25 cellular contexts compared by ENCODE assay signal in genomic region chr16:17251496-17251895, GRCh38.
DNase-seq lines count a peak whose midpoint lies in the region; ATAC-seq and TF ChIP-seq lines count a peak whose summit lies in the region.
"Had no signal": no experiment of that assay in that cellular context is flagged by ENCODE, and none has a peak within 500 bp of the region (broad histone marks: within the 10 kb centered on the region; RNA-seq: fewer than 3 reads in every experiment).

No MANE protein-coding gene starts in this region.

- no peaks in the 10 kb centered on the region for H3K27me3 Mint-ChIP-seq in neural progenitor cell (ENCODE audit: insufficient read depth, low read depth)
- H3K27me3 Mint-ChIP-seq: activated CD4-positive, alpha-beta T cell treated with anti-CD3 and anti-CD28 coated beads, Interleukin-2, amount 10 ng/mL, durations not matched to agents 24 days and 14 days; activated T-cell treated with anti-CD3 and anti-CD28 coated beads, Interleukin-2, amount 50 U/mL, for 24 hours; IgD-negative memory B cell had no signal

- H3K9me2 ChIP-seq in HCT116 (ENCODE audit: insufficient read depth) (no peaks in the 10 kb centered on the region), OCI-LY7 (ENCODE audit: insufficient read depth, low read length) (no peaks in the 10 kb centered on the region)

- no peaks in the 10 kb centered on the region for H3K4me1 ChIP-seq in HCT116 (ENCODE audit: control insufficient read depth in 1 of 2, insufficient read depth in 2 of 2, low read length in 2 of 2)
- peaks cover 34% of the 10 kb centered on the region for H3K4me1 ChIP-seq in OCI-LY7 (ENCODE audit: insufficient read depth, low read length, poor library complexity, severe bottlenecking)
- no peaks in the 10 kb centered on the region for H3K4me1 ChIP-seq in neural progenitor cell
- H3K4me1 ChIP-seq: lower lobe of right lung, tibial artery had no signal

- peak in 2 of 3 experiments; percentile 17 to 26; a peak in 2 of 6 replicates for TF ChIP-seq CTCF in HCT116 (IDR thresholded peaks at IDR 0.05 in 2 of 3, conservative IDR thresholded peaks at IDR 0.05 in 1 of 3; ENCODE audit: borderline replicate concordance in 1 of 3, insufficient read depth in 1 of 3, low read depth in 2 of 3, low read length in 2 of 3)
- peak; percentile 69 for TF ChIP-seq CTCF in OCI-LY7 (conservative IDR thresholded peaks at IDR 0.05; ENCODE audit: low read length)
- no peak for TF ChIP-seq CTCF in neural progenitor cell (IDR thresholded peaks at IDR 0.05)
- no peak for TF ChIP-seq CTCF in GM13976 (IDR thresholded peaks at IDR 0.05; ENCODE audit: borderline replicate concordance, control extremely low read depth, extremely low read depth, insufficient read depth, missing control alignments)

- intact Hi-C loops in HCT116 (cut with micrococcal nuclease) (no loop called here), OCI-LY7 (cut with micrococcal nuclease; ENCODE audit: unreplicated experiment) (no loop called here)

- no peak overlapping the region for H3K4me3 ChIP-seq in HCT116 (replicated peaks in 1 of 2; ENCODE audit: low read depth in 1 of 2, low read length in 2 of 2)
- peak overlapping the region; percentile 16 for H3K4me3 ChIP-seq in OCI-LY7 (ENCODE audit: low read depth, low read length, poor library complexity, severe bottlenecking)
- H3K4me3 ChIP-seq in neural progenitor cell, result no peak overlapping the region
- H3K4me3 ChIP-seq: lower lobe of right lung, tibial artery had no signal

- H3K79me2 ChIP-seq in HCT116 (ENCODE audit: insufficient read depth, low read length) (no peaks in the 10 kb centered on the region), OCI-LY7 (ENCODE audit: insufficient read depth, low read depth, low read length) (peaks cover 7% of the 10 kb centered on the region; the same call in 1 of the 2 replicates), neural progenitor cell (ENCODE audit: low read depth) (no peaks in the 10 kb centered on the region)

- no peak for TF ChIP-seq POLR2A in HCT116 (IDR thresholded peaks at IDR 0.05; ENCODE audit: borderline replicate concordance, extremely low read depth, insufficient read depth, insufficient read length)

- H4K20me1 ChIP-seq in HCT116 (ENCODE audit: insufficient read depth), result no peaks in the 10 kb centered on the region
- H4K20me1 ChIP-seq in OCI-LY7 (ENCODE audit: insufficient read depth, low read length), result no peaks in the 10 kb centered on the region
- H4K20me1 ChIP-seq in neural progenitor cell (ENCODE audit: low read depth), result no peaks in the 10 kb centered on the region

- H3K36me3 Mint-ChIP-seq in neural progenitor cell, result peaks cover 4% of the 10 kb centered on the region
- H3K36me3 Mint-ChIP-seq: natural killer cell had no signal

- H3K4me2 ChIP-seq in HCT116 (ENCODE audit: low read length) (no peak overlapping the region), OCI-LY7 (ENCODE audit: low read length) (peak overlapping the region; percentile 64), neural progenitor cell (no peak overlapping the region)

- 0 out of 2 replicates have a peak, but pooled peaks have one; percentile 9 for TF ChIP-seq RAD21 in HCT116 (IDR thresholded peaks at IDR 0.05; ENCODE audit: low read depth)

- H2AFZ ChIP-seq in HCT116 (ENCODE audit: low read depth, low read length, poor library complexity, severe bottlenecking), result no peak overlapping the region
- no peak overlapping the region for H2AFZ ChIP-seq in OCI-LY7 (ENCODE audit: low read length)
- no peak overlapping the region for H2AFZ ChIP-seq in neural progenitor cell (replicated peaks)

- no TSS peak for BruUV-seq in HCT116 (replicated peaks; lab: Mats Ljungman, UMichigan)
- BruUV-seq in OCI-LY7 (replicated peaks; lab: Mats Ljungman, UMichigan), result no TSS peak

- H3K9ac ChIP-seq in HCT116 (ENCODE audit: low read length) (no peak overlapping the region), neural progenitor cell (no peak overlapping the region)

- DNase-seq in DMS79 treated with DMSO at 0.1 percent for 48 hours (lab: John Stamatoyannopoulos, UW), result peak; percentile 9
- DNase-seq in DMS79 (lab: John Stamatoyannopoulos, UW), result no peak
- DNase-seq in HCT116 (ENCODE audit: low read depth, low spot score), result no peak
- peak; percentile 73 for DNase-seq in OCI-LY7 (ENCODE audit: low spot score)
- no peak for DNase-seq in neural progenitor cell (ENCODE audit: low spot score)
- DNase-seq in GM13976 (ENCODE audit: low spot score), result no peak
- no peak for DNase-seq in NCI-H1436 treated with DMSO at 0.1 percent for 48 hours (lab: John Stamatoyannopoulos, UW)
- no peak for DNase-seq in amniotic stem cell (lab: John Stamatoyannopoulos, UW)
- DNase-seq: 8988T; activated CD4-positive, alpha-beta T cell treated with anti-CD3 and anti-CD28 coated beads, Interleukin-2, amount 10 ng/mL, durations not matched to agents 24 days and 14 days; activated gamma-delta T cell treated with Interleukin-2 at 50 U/mL for 16 hours; activated T-cell treated with anti-CD3 and anti-CD28 coated beads, Interleukin-2, amount 50 U/mL, for 24 hours; CD8-positive, alpha-beta T cell; DMS 273 treated with DMSO at 0.1 percent for 48 hours; glutamatergic neuron; lower lobe of right lung; natural killer cell; NCI-H1092 treated with DMSO at 0.1 percent for 48 hours; NCI-H2029 treated with DMSO at 0.1 percent for 48 hours; NCI-H446; NK-92 treated with Interleukin-12 subunit alpha and Interleukin-12 subunit beta, amount 100 ng/mL, for 24 hours; stimulated activated CD4-positive, alpha-beta T cell treated with anti-CD3 and anti-CD28 coated beads, Interleukin-15, amount 100 ng/mL, for 24 hours; tibial artery had no signal

- POLR2A ChIA-PET in HCT116 (lab: Charles Lee), result no interaction called here
- POLR2A ChIA-PET in OCI-LY7 (lab: Charles Lee), result no interaction called here

- H3K27me3 ChIP-seq in HCT116 (ENCODE audit: insufficient read depth, low read length), result peaks cover 2% of the 10 kb centered on the region; the same call in 1 of the 2 replicates
- H3K27me3 ChIP-seq in neural progenitor cell, result no peaks in the 10 kb centered on the region
- H3K27me3 ChIP-seq: tibial artery had no signal

- ATAC-seq in HCT116, result no peak
- ATAC-seq: CD8-positive, alpha-beta T cell; lower lobe of right lung; natural killer cell had no signal

- no peak overlapping the region for H3K4me3 Mint-ChIP-seq in neural progenitor cell
- H3K4me3 Mint-ChIP-seq: activated CD4-positive, alpha-beta T cell treated with anti-CD3 and anti-CD28 coated beads, Interleukin-2, amount 10 ng/mL, durations not matched to agents 24 days and 14 days; activated T-cell treated with anti-CD3 and anti-CD28 coated beads, Interleukin-2, amount 50 U/mL, for 24 hours; CD8-positive, alpha-beta T cell; natural killer cell had no signal

- H3F3A ChIP-seq in neural progenitor cell (ENCODE audit: low read depth), result no peaks in the 10 kb centered on the region

- no peaks in the 10 kb centered on the region for H3K36me3 ChIP-seq in HCT116 (ENCODE audit: control insufficient read depth in 1 of 2, insufficient read depth in 2 of 2, low read length in 2 of 2)
- H3K36me3 ChIP-seq in OCI-LY7 (ENCODE audit: insufficient read depth, low read length), result 0 out of 2 replicates have a peak, but pooled peaks cover 11% of the 10 kb centered on the region
- H3K36me3 ChIP-seq in neural progenitor cell, result no peaks in the 10 kb centered on the region
- H3K36me3 ChIP-seq: lower lobe of right lung, tibial artery had no signal

- no peaks in the 10 kb centered on the region for H3K9me3 Mint-ChIP-seq in neural progenitor cell
- H3K9me3 Mint-ChIP-seq: activated CD4-positive, alpha-beta T cell treated with anti-CD3 and anti-CD28 coated beads, Interleukin-2, amount 10 ng/mL, durations not matched to agents 24 days and 14 days; activated T-cell treated with anti-CD3 and anti-CD28 coated beads, Interleukin-2, amount 50 U/mL, for 24 hours; CD8-positive, alpha-beta T cell; IgD-negative memory B cell; natural killer cell had no signal

- H3K9me3 ChIP-seq in HCT116 (ENCODE audit: control insufficient read depth in 1 of 2, insufficient read depth in 1 of 2, low read depth in 1 of 2, low read length in 2 of 2) (no peaks in the 10 kb centered on the region), OCI-LY7 (ENCODE audit: low read length) (no peaks in the 10 kb centered on the region), neural progenitor cell (ENCODE audit: low read depth) (no peaks in the 10 kb centered on the region)
- H3K9me3 ChIP-seq: lower lobe of right lung, tibial artery had no signal

- peak overlapping the region; percentile 6 for H3K27ac Mint-ChIP-seq in neural progenitor cell
- H3K27ac Mint-ChIP-seq: activated CD4-positive, alpha-beta T cell treated with anti-CD3 and anti-CD28 coated beads, Interleukin-2, amount 10 ng/mL, durations not matched to agents 24 days and 14 days; activated T-cell treated with anti-CD3 and anti-CD28 coated beads, Interleukin-2, amount 50 U/mL, for 24 hours; CD8-positive, alpha-beta T cell; natural killer cell had no signal

- H3K27ac ChIP-seq in HCT116 (ENCODE audit: low read depth, low read length) (no peak overlapping the region), OCI-LY7 (ENCODE audit: low read depth, low read length, poor library complexity, severe bottlenecking) (peak overlapping the region; percentile 48), neural progenitor cell (no peak overlapping the region)
- H3K27ac ChIP-seq: lower lobe of right lung, tibial artery, VCaP had no signal

- in situ Hi-C loops in GM13976 (cut with MboI; ENCODE audit: low sequenced_read_pairs, unreplicated experiment), result no loop called here

- RAD21 ChIA-PET in HCT116 (lab: Charles Lee; ENCODE audit: low non-redundant PET in 1 of 2, low total read pairs in 2 of 2, uncharacterized antibody in 2 of 2, unreplicated experiment in 2 of 2), result no interaction called here

- H3K4me1 Mint-ChIP-seq in neural progenitor cell, result peaks cover 23% of the 10 kb centered on the region

- CTCF ChIA-PET in HCT116 (lab: Charles Lee), result no interaction called here
- CTCF ChIA-PET in OCI-LY7 (lab: Charles Lee; ENCODE audit: unreplicated experiment), result interaction anchor here (0.6 kb wide), 1 partner anchor 42 kb away, joined by 3 read pairs; no protein-coding TSS in a partner anchor

TF ChIP-seq in HCT116, 20 proteins besides CTCF, POLR2A, EP300 and RAD21 (continues in another document):
- no peak for TF ChIP-seq JUND (IDR thresholded peaks at IDR 0.05)
- no peak for TF ChIP-seq CEBPB (IDR thresholded peaks at IDR 0.05; ENCODE audit: low read depth)
- TF ChIP-seq EGR1 (IDR thresholded peaks at IDR 0.05; ENCODE audit: low read depth), result no peak
- TF ChIP-seq FOSL1 (IDR thresholded peaks at IDR 0.05; ENCODE audit: low read depth), result no peak
- TF ChIP-seq ELF1 (IDR thresholded peaks at IDR 0.05; ENCODE audit: borderline replicate concordance, low read depth), result no peak
- TF ChIP-seq EZH2 (IDR thresholded peaks at IDR 0.05), result no peak
- no peak for TF ChIP-seq POLR2AphosphoS5 (IDR thresholded peaks at IDR 0.05; ENCODE audit: low read depth, low read length)
- TF ChIP-seq SIN3A (IDR thresholded peaks at IDR 0.05; ENCODE audit: low read depth), result no peak
- no peak for TF ChIP-seq CBX3 (IDR thresholded peaks at IDR 0.05; ENCODE audit: low read depth)
- no peak for TF ChIP-seq ATF3 (IDR thresholded peaks at IDR 0.05)

Comparison
In these comparisons a context has a peak if more than half of its experiments do, and no peak if none do; other contexts are left out.
1. DNase-seq: peak in DMS79 treated with DMSO at 0.1 percent for 48 hours (single experiment) and OCI-LY7 (single experiment); none in DMS79 (single experiment), HCT116 (single experiment), neural progenitor cell (single experiment), GM13976 (single experiment), NCI-H1436 treated with DMSO at 0.1 percent for 48 hours (single experiment) and amniotic stem cell (single experiment).
2. CTCF ChIP-seq: peak in HCT116 (2 of 3) and OCI-LY7 (single experiment); none in neural progenitor cell (single experiment) and GM13976 (single experiment).